ENCODE assay signal across 24 cellular contexts in genomic region chr2:47471429-47472116, GRCh38.
"Had no signal": no experiment of that assay in that cellular context is flagged by ENCODE, and none has a peak within 500 bp of the region (broad histone marks: within the 10 kb centered on the region; RNA-seq: fewer than 3 reads in every experiment).

No MANE protein-coding gene starts in this region.

- H3K27me3 ChIP-seq: brain microvascular endothelial cell, dorsolateral prefrontal cortex had no signal

- ATAC-seq: activated T-cell treated with anti-CD3 and anti-CD28 coated beads, Interleukin-2, amount 50 U/mL, for 72 hours; esophagus mucosa; T-helper 17 cell had no signal

- DNase-seq: activated CD4-positive, alpha-beta memory T cell treated with anti-CD3 and anti-CD28 coated beads, Interleukin-2, amount 10 ng/mL, durations not matched to agents 7 days and 5 days; activated CD4-positive, alpha-beta T cell treated with anti-CD3 and anti-CD28 coated beads for 1 hour; activated CD4-positive, alpha-beta T cell treated with anti-CD3 and anti-CD28 coated beads for 4 hours; activated CD4-positive, alpha-beta T cell treated with anti-CD3 and anti-CD28 coated beads, Interleukin-2, amount 10 ng/mL, durations not matched to agents 7 days and 5 days; activated CD4-positive, alpha-beta T cell treated with anti-CD3 and anti-CD28 coated beads, Interleukin-2, amount 50 U/mL, for 4 hours; activated CD8-positive, alpha-beta memory T cell treated with anti-CD3 and anti-CD28 coated beads, Interleukin-2, amount 50 U/mL, for 48 hours; activated gamma-delta T cell treated with Interleukin-2 at 50 U/mL for 16 hours; activated naive CD4-positive, alpha-beta T cell treated with anti-CD3 and anti-CD28 coated beads, Interleukin-2, amount 50 U/mL, for 16 hours; activated naive CD4-positive, alpha-beta T cell treated with Interleukin-2 at 50 U/mL for 16 hours; activated T-cell treated with anti-CD3 and anti-CD28 coated beads for 4 hours; activated T-cell treated with anti-CD3 and anti-CD28 coated beads, Interleukin-2, amount 50 U/mL, for 24 hours; activated T-cell treated with anti-CD3 and anti-CD28 coated beads, Interleukin-2, amount 50 U/mL, for 72 hours; amniotic stem cell; anterior cingulate cortex; brain microvascular endothelial cell; dorsolateral prefrontal cortex; effector memory CD4-positive, alpha-beta T cell; endodermal cell; foreskin fibroblast; head of caudate nucleus; T-helper 17 cell; T1000 had no signal

- H3K36me3 ChIP-seq: brain microvascular endothelial cell had no signal

- H3K4me3 ChIP-seq: coronary artery, dorsolateral prefrontal cortex had no signal

- H3K27ac ChIP-seq: brain microvascular endothelial cell, coronary artery, dorsolateral prefrontal cortex had no signal
